Comparison of ENCODE assay signal across 1 cellular context in genomic region chr20:47758517-47759450, GRCh38.
TF ChIP-seq lines count a peak whose summit lies in the region.

No MANE protein-coding gene starts in this region.

TF ChIP-seq in HepG2, 621 proteins besides CTCF, POLR2A, EP300 and RAD21 (continued from another document):
- TF ChIP-seq CEBPZ (IDR thresholded peaks at IDR 0.05; ENCODE audit: low read length) (no peak), STAT5B (CRISPR knock-in tag; IDR thresholded peaks at IDR 0.05) (no peak), MYPOP (CRISPR knock-in tag; IDR thresholded peaks at IDR 0.05) (no peak), ZNF768 (CRISPR knock-in tag; IDR thresholded peaks at IDR 0.05) (peak; percentile 28; the same call in 1 of the 2 replicates), ZNF124 (CRISPR knock-in tag; IDR thresholded peaks at IDR 0.05) (no peak), MTA1 (CRISPR knock-in tag; IDR thresholded peaks at IDR 0.05; ENCODE audit: borderline replicate concordance) (peak; percentile 73; the same call in 1 of the 2 replicates)
